In genomic region chr22:23120415-23120899, GRCh38 we compare ENCODE assay signal across 30 cellular contexts. TPM values are rescaled to one million over a fixed set of nuclear protein-coding genes. Genes with fewer than 3 reads are reported as not detected.
DNase-seq lines count a peak whose midpoint lies in the region; ATAC-seq lines count a peak whose summit lies in the region.
"Had no signal": no experiment of that assay in that cellular context is flagged by ENCODE, and none has a peak within 500 bp of the region (broad histone marks: within the 10 kb centered on the region; RNA-seq: fewer than 3 reads in every experiment).

No MANE protein-coding gene starts in this region.

- H2AFZ ChIP-seq in neuronal stem cell (ENCODE audit: low read length): no peak overlapping the region
- H2AFZ ChIP-seq: hepatocyte had no signal

- H3K9me3 ChIP-seq in CD8-positive, alpha-beta memory T cell (ENCODE audit: low read length): no peaks in the 10 kb centered on the region
- H3K9me3 ChIP-seq in neuronal stem cell (replicated peaks in 1 of 2; ENCODE audit: control insufficient read depth in 2 of 2, insufficient read depth in 1 of 2, low read depth in 1 of 2, low read length in 2 of 2): no peaks in the 10 kb centered on the region
- H3K9me3 ChIP-seq: gastroesophageal sphincter, lower lobe of right lung, ovary, vagina had no signal

- H3K27me3 ChIP-seq in CD8-positive, alpha-beta memory T cell (ENCODE audit: insufficient read depth, low read length, poor library complexity, severe bottlenecking): peaks cover 4% of the 10 kb centered on the region
- no peaks in the 10 kb centered on the region for H3K27me3 ChIP-seq in neuronal stem cell (ENCODE audit: control insufficient read depth in 3 of 3, insufficient read depth in 3 of 3, low read depth in 1 of 3, low read length in 3 of 3)
- H3K27me3 ChIP-seq: gastroesophageal sphincter, hepatocyte, ovary, vagina had no signal

- H3K23ac ChIP-seq in neuronal stem cell (ENCODE audit: low read depth, low read length, poor library complexity): peak overlapping the region; percentile 92

- H3K36me3 ChIP-seq in CD8-positive, alpha-beta memory T cell (ENCODE audit: insufficient read depth, low read length): no peaks in the 10 kb centered on the region
- peaks cover 4 to 14% of the 10 kb centered on the region in 2 donors for H3K36me3 ChIP-seq in neuronal stem cell (replicated peaks in 1 of 2; ENCODE audit: control insufficient read depth in 2 of 2, insufficient read depth in 2 of 2, low read length in 2 of 2)
- H3K36me3 ChIP-seq: lower lobe of right lung, ovary, vagina had no signal

- H3K27ac Mint-ChIP-seq in activated CD4-positive, alpha-beta T cell treated with anti-CD3 and anti-CD28 coated beads, Interleukin-2, amount 10 ng/mL, durations not matched to agents 7 days and 5 days: peak overlapping the region; percentile 84
- peak overlapping the region; percentile 83 to 98 (median 95) for H3K27ac Mint-ChIP-seq in CD8-positive, alpha-beta memory T cell

- H4K91ac ChIP-seq in neuronal stem cell (ENCODE audit: low read depth, low read length, poor library complexity): no peak overlapping the region

- peaks cover 3% of the 10 kb centered on the region for H3K9me3 Mint-ChIP-seq in activated CD4-positive, alpha-beta T cell treated with anti-CD3 and anti-CD28 coated beads, Interleukin-2, amount 10 ng/mL, durations not matched to agents 7 days and 5 days
- no peaks in the 10 kb centered on the region for H3K9me3 Mint-ChIP-seq in CD8-positive, alpha-beta memory T cell
- H3K9me3 Mint-ChIP-seq: activated CD4-positive, alpha-beta memory T cell treated with anti-CD3 and anti-CD28 coated beads for 36 hours; natural killer cell treated with Interleukin-12 subunit alpha and Interleukin-12 subunit beta and Interleukin-15 and Interleukin-18, amount 100 ng/mL, for 72 hours had no signal

- H3K36me3 Mint-ChIP-seq in activated CD4-positive, alpha-beta T cell treated with anti-CD3 and anti-CD28 coated beads, Interleukin-2, amount 10 ng/mL, durations not matched to agents 7 days and 5 days (ENCODE audit: low read depth): peaks cover 6% of the 10 kb centered on the region
- H3K36me3 Mint-ChIP-seq in CD8-positive, alpha-beta memory T cell: peaks cover 0 to 4% (median 0%) of the 10 kb centered on the region in 3 donors
- H3K36me3 Mint-ChIP-seq: natural killer cell treated with Interleukin-12 subunit alpha and Interleukin-12 subunit beta and Interleukin-15 and Interleukin-18, amount 100 ng/mL, for 72 hours had no signal

- no peak for DNase-seq in activated CD4-positive, alpha-beta T cell treated with anti-CD3 and anti-CD28 coated beads, Interleukin-2, amount 10 ng/mL, durations not matched to agents 7 days and 5 days
- no peak for DNase-seq in activated CD4-positive, alpha-beta T cell treated with anti-CD3 and anti-CD28 coated beads for 1 hour
- no peak for DNase-seq in CD8-positive, alpha-beta memory T cell
- DNase-seq in caudate nucleus (lab: John Stamatoyannopoulos, UW) (no peak), neuronal stem cell (ENCODE audit: low spot score) (no peak), NCI-H2029 treated with DMSO at 0.1 percent for 48 hours (lab: John Stamatoyannopoulos, UW) (no peak), NCI-H2107 (lab: John Stamatoyannopoulos, UW) (no peak)
- DNase-seq: activated CD4-positive, alpha-beta memory T cell treated with anti-CD3 and anti-CD28 coated beads for 36 hours; activated CD4-positive, CD25-positive, alpha-beta regulatory T cell; activated effector memory CD4-positive, alpha-beta T cell treated with Interleukin-2 at 50 U/mL for 16 hours; dermis blood vessel endothelial cell; KBM-7; kidney glomerular epithelial cell; lower lobe of right lung; NCI-H1092 treated with DMSO at 0.1 percent for 48 hours; NCI-H187; NCI-H2171 treated with DMSO at 0.1 percent for 48 hours; NCI-H510A; ovary; SIG-M5; stimulated activated naive CD4-positive, alpha-beta T cell had no signal

- peaks cover 10% of the 10 kb centered on the region for H3K79me1 ChIP-seq in neuronal stem cell (ENCODE audit: low read depth, low read length)

- H3K18ac ChIP-seq in neuronal stem cell (ENCODE audit: low read length): no peak overlapping the region

- POLR2A ChIA-PET in activated CD4-positive, alpha-beta T cell treated with anti-CD3 and anti-CD28 coated beads, Interleukin-2, amount 10 ng/mL, durations not matched to agents 7 days and 5 days (lab: Charles Lee): no interaction called here
- POLR2A ChIA-PET in CD8-positive, alpha-beta memory T cell (lab: Charles Lee): interaction anchor here (0.6 to 0.7 kb wide), 2 partner anchors 22 to 24 kb away, joined by 3 to 4 read pairs; partner anchors contain the start of gene RSPH14

- H3K4me2 ChIP-seq in neuronal stem cell (ENCODE audit: insufficient read depth, low read length, poor library complexity, severe bottlenecking): no peak overlapping the region
- H3K4me2 ChIP-seq: hepatocyte had no signal

- H2AK5ac ChIP-seq in neuronal stem cell (ENCODE audit: low read depth, low read length): no peak overlapping the region

- H3K4me1 ChIP-seq in CD8-positive, alpha-beta memory T cell (ENCODE audit: insufficient read depth, low read length): peaks cover 16% of the 10 kb centered on the region
- H3K4me1 ChIP-seq in neuronal stem cell (ENCODE audit: control insufficient read depth in 2 of 2, insufficient read depth in 1 of 2, low read depth in 1 of 2, low read length in 2 of 2): peaks cover 0 to 4% of the 10 kb centered on the region in 2 donors
- H3K4me1 ChIP-seq: lower lobe of right lung, vagina had no signal

- no peak overlapping the region for H2BK12ac ChIP-seq in neuronal stem cell (ENCODE audit: low read length)

- H3K27ac ChIP-seq in CD8-positive, alpha-beta memory T cell (ENCODE audit: low read depth, low read length): no peak overlapping the region
- H3K27ac ChIP-seq in caudate nucleus (ENCODE audit: low read depth, low read length) (peak overlapping the region; percentile 40), neuronal stem cell (replicated peaks; ENCODE audit: low read length) (no peak overlapping the region)
- H3K27ac ChIP-seq: gastroesophageal sphincter, hepatocyte, lower lobe of right lung, ovary, vagina had no signal

- H3K14ac ChIP-seq in neuronal stem cell (ENCODE audit: low read length): no peak overlapping the region

- no CpG with 5 or more reads among the region's 7 CpGs for WGBS in neuronal stem cell (ENCODE audit: extremely low coverage in 2 of 2, insufficient read length in 2 of 2, insufficient replicate concordance in 1 of 2), 2 donors

- no peak overlapping the region for H2BK5ac ChIP-seq in neuronal stem cell (ENCODE audit: low read length)

- peak overlapping the region; percentile 12 for H3K9ac ChIP-seq in neuronal stem cell (ENCODE audit: low read depth, low read length, poor library complexity)

- H3K4me3 Mint-ChIP-seq in activated CD4-positive, alpha-beta T cell treated with anti-CD3 and anti-CD28 coated beads, Interleukin-2, amount 10 ng/mL, durations not matched to agents 7 days and 5 days: no peak overlapping the region
- peak overlapping the region in 1 of 7 donors; percentile 35 for H3K4me3 Mint-ChIP-seq in CD8-positive, alpha-beta memory T cell
- H3K4me3 Mint-ChIP-seq: activated CD4-positive, alpha-beta memory T cell treated with anti-CD3 and anti-CD28 coated beads for 36 hours; natural killer cell treated with Interleukin-12 subunit alpha and Interleukin-12 subunit beta and Interleukin-15 and Interleukin-18, amount 100 ng/mL, for 72 hours had no signal

- H2BK120ac ChIP-seq in neuronal stem cell (ENCODE audit: low read depth, low read length): no peak overlapping the region

- H3K4ac ChIP-seq in neuronal stem cell (ENCODE audit: low read length): no peak overlapping the region

- no peak overlapping the region for H2BK15ac ChIP-seq in neuronal stem cell (ENCODE audit: low read length)

- no peak for ATAC-seq in HG02798 (IDR thresholded peaks at IDR 0.05; ENCODE audit: poor library complexity, unreplicated experiment)
- ATAC-seq: gastroesophageal sphincter, lower lobe of right lung had no signal

- no peaks in the 10 kb centered on the region for H3K27me3 Mint-ChIP-seq in activated CD4-positive, alpha-beta T cell treated with anti-CD3 and anti-CD28 coated beads, Interleukin-2, amount 10 ng/mL, durations not matched to agents 7 days and 5 days
- H3K27me3 Mint-ChIP-seq in CD8-positive, alpha-beta memory T cell: no peaks in the 10 kb centered on the region
- H3K27me3 Mint-ChIP-seq: activated CD4-positive, alpha-beta memory T cell treated with anti-CD3 and anti-CD28 coated beads for 36 hours; natural killer cell treated with Interleukin-12 subunit alpha and Interleukin-12 subunit beta and Interleukin-15 and Interleukin-18, amount 100 ng/mL, for 72 hours had no signal

- no peak overlapping the region for H4K8ac ChIP-seq in neuronal stem cell (ENCODE audit: low read depth, low read length)

- peaks cover 18% of the 10 kb centered on the region for H3K4me1 Mint-ChIP-seq in activated CD4-positive, alpha-beta T cell treated with anti-CD3 and anti-CD28 coated beads, Interleukin-2, amount 10 ng/mL, durations not matched to agents 7 days and 5 days
- H3K4me1 Mint-ChIP-seq in CD8-positive, alpha-beta memory T cell: peaks cover 11 to 25% (median 11%) of the 10 kb centered on the region in 3 donors

- CTCF ChIA-PET in activated CD4-positive, alpha-beta T cell treated with anti-CD3 and anti-CD28 coated beads, Interleukin-2, amount 10 ng/mL, durations not matched to agents 7 days and 5 days (lab: Charles Lee): interaction anchor here (0.6 to 1.4 kb wide), 6 partner anchors 9 to 162 kb away, joined by 3 read pairs; partner anchors contain the start of gene RSPH14
- CTCF ChIA-PET in CD8-positive, alpha-beta memory T cell (lab: Charles Lee): interaction anchor here (1.5 to 2.1 kb wide), 3 partner anchors 8 to 161 kb away, joined by 3 to 8 read pairs (median 7); no protein-coding TSS in a partner anchor

- no peak overlapping the region for H3K4me3 ChIP-seq in CD8-positive, alpha-beta memory T cell (ENCODE audit: low read length)
- no peak overlapping the region for H3K4me3 ChIP-seq in neuronal stem cell (ENCODE audit: low read length in 2 of 2)
- H3K4me3 ChIP-seq: gastroesophageal sphincter, hepatocyte, lower lobe of right lung, ovary, skin epidermis, vagina had no signal

RNA-seq across cellular contexts. Expression of gene RSPH14, which starts 21.3 kb away (rescaled TPM):
- under 1 TPM in 1 of 2 experiments, not detected in 1; 0.47 TPM for total RNA-seq in activated CD4-positive, alpha-beta T cell treated with anti-CD3 and anti-CD28 coated beads, Interleukin-2, amount 10 ng/mL, durations not matched to agents 7 days and 5 days
- total RNA-seq in CD8-positive, alpha-beta memory T cell: not detected
- 0.94 TPM for polyA plus RNA-seq in CD8-positive, alpha-beta memory T cell
- 2.0 TPM for polyA plus RNA-seq in neuronal stem cell (2013, experiment 1 of 2)
- polyA plus RNA-seq in neuronal stem cell (2013, experiment 2 of 2): 2.2 TPM
- total RNA-seq: A172; H4; hepatocyte; MCF 10A; natural killer cell treated with Interleukin-12 subunit alpha and Interleukin-12 subunit beta and Interleukin-15 and Interleukin-18, amount 100 ng/mL, for 72 hours; vagina had no signal

RNA-seq across cellular contexts. Expression of gene RAB36, which starts 24.8 kb away (rescaled TPM):
- under 1 TPM; 0.27 to 0.31 TPM for total RNA-seq in activated CD4-positive, alpha-beta T cell treated with anti-CD3 and anti-CD28 coated beads, Interleukin-2, amount 10 ng/mL, durations not matched to agents 7 days and 5 days
- total RNA-seq in CD8-positive, alpha-beta memory T cell: 1 to 10 TPM in 1 of 2 experiments, under 1 TPM in 1; 0.93 to 1.5 TPM
- 1.5 TPM for polyA plus RNA-seq in CD8-positive, alpha-beta memory T cell
- 4.5 TPM for polyA plus RNA-seq in neuronal stem cell (2013, experiment 1 of 2)
- 4.5 TPM for polyA plus RNA-seq in neuronal stem cell (2013, experiment 2 of 2)

RNA-seq across cellular contexts. Expression of gene GNAZ, which starts 50.1 kb away (rescaled TPM):
- under 1 TPM; 0.35 to 0.37 TPM for total RNA-seq in activated CD4-positive, alpha-beta T cell treated with anti-CD3 and anti-CD28 coated beads, Interleukin-2, amount 10 ng/mL, durations not matched to agents 7 days and 5 days
- total RNA-seq in CD8-positive, alpha-beta memory T cell: 1 to 10 TPM; 2.0 to 2.6 TPM
- polyA plus RNA-seq in CD8-positive, alpha-beta memory T cell: 0.53 TPM
- polyA plus RNA-seq in neuronal stem cell (2013, experiment 1 of 2): 36.9 TPM
- polyA plus RNA-seq in neuronal stem cell (2013, experiment 2 of 2): 37.0 TPM

RNA-seq across cellular contexts. Expression of gene BCR, which starts 59.9 kb away (rescaled TPM):
- 10 to 100 TPM; 45.6 to 48.1 TPM for total RNA-seq in activated CD4-positive, alpha-beta T cell treated with anti-CD3 and anti-CD28 coated beads, Interleukin-2, amount 10 ng/mL, durations not matched to agents 7 days and 5 days
- total RNA-seq in CD8-positive, alpha-beta memory T cell: 10 to 100 TPM; 33.2 to 34.7 TPM
- polyA plus RNA-seq in CD8-positive, alpha-beta memory T cell: 18.4 TPM
- polyA plus RNA-seq in neuronal stem cell (2013, experiment 1 of 2): 20.8 TPM
- 19.8 TPM for polyA plus RNA-seq in neuronal stem cell (2013, experiment 2 of 2)
